13 cellular contexts compared by ENCODE assay signal in the genomic region with DNA sequence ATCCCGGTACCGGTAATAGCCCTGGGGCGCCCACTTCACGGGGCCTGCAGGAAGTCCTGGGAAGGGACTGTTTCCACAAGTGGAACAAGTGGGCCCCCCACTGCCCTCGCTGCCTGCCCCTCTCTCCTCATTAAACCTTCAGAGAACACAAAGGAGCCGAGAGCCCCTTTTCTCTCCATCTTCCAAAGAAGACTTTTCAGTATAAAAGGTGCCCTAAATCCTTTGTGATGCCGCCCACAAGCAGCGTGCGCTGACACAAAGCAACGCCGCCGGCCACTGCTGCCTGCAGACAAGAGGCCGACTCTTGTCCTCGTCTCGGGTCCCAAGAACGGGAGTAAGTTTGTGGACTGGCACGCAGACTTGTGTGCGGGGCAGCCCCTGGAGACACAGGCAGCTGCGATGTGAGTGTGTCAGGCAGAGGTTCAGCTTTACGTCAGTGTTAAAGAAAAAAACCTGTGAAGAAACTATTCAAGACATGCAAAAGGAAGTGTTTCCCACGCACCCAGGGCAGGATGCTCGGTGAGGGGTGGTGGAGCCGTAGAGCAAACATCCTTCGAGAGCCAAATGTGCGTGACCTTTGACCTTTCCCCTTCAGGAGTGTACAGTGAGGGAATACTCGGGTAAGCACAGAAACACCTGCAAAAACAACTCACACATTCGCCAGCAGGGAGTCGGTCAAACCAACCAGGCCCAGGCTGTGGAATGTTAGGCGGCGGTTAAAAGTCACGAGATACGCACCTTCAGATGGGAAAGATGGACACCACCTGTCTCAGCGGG.
DNase-seq lines count a peak whose midpoint lies in the region; ATAC-seq and TF ChIP-seq lines count a peak whose summit lies in the region.
"Had no signal": no experiment of that assay in that cellular context is flagged by ENCODE, and none has a peak within 500 bp of the region (broad histone marks: within the 10 kb centered on the region; RNA-seq: fewer than 3 reads in every experiment).

No MANE protein-coding gene starts in this region.

- peaks cover 0 to 18% (median 7%) of the 10 kb centered on the region in 12 donors for H3K4me1 ChIP-seq in heart left ventricle
- peaks cover 12% of the 10 kb centered on the region for H3K4me1 ChIP-seq in left ventricle myocardium inferior
- peaks cover 16% of the 10 kb centered on the region for H3K4me1 ChIP-seq in iPS-18a (ENCODE audit: control insufficient read depth, low read depth, low read length)
- peaks cover under 1% of the 10 kb centered on the region for H3K4me1 ChIP-seq in testis
- H3K4me1 ChIP-seq in PC-3 (ENCODE audit: insufficient read depth, low read length), result peaks cover 41% of the 10 kb centered on the region
- H3K4me1 ChIP-seq: HAP-1 had no signal

- no peaks in the 10 kb centered on the region for H3F3A ChIP-seq in PC-3 (ENCODE audit: low read length, unreplicated experiment)

- no TSS peak for BruUV-seq in PC-3 (replicated peaks; lab: Mats Ljungman, UMichigan)

- H3K27ac ChIP-seq in heart left ventricle (no peak overlapping the region), left ventricle myocardium inferior (replicated peaks) (no peak overlapping the region), iPS-18a (ENCODE audit: low read length) (no peak overlapping the region), testis (no peak overlapping the region), PC-3 (ENCODE audit: low read length) (no peak overlapping the region)

- POLR2A ChIA-PET in PC-3 (lab: Charles Lee; ENCODE audit: unreplicated experiment), result interaction anchor here (0.6 kb wide), 1 partner anchor 12 kb away, joined by 5 read pairs; no protein-coding TSS in a partner anchor

- H3K9ac ChIP-seq in iPS-18a (ENCODE audit: low read length) (peak overlapping the region; percentile 9), PC-3 (ENCODE audit: low read length) (no peak overlapping the region)

- H3K36me3 ChIP-seq in heart left ventricle (no peaks in the 10 kb centered on the region), left ventricle myocardium inferior (no peaks in the 10 kb centered on the region), iPS-18a (ENCODE audit: control insufficient read depth, low read depth, low read length) (no peaks in the 10 kb centered on the region), testis (ENCODE audit: low read depth, missing control alignments) (no peaks in the 10 kb centered on the region), PC-3 (ENCODE audit: low read depth, low read length) (no peaks in the 10 kb centered on the region)
- H3K36me3 ChIP-seq: HAP-1 had no signal

- H3K9me3 ChIP-seq in heart left ventricle (no peaks in the 10 kb centered on the region), left ventricle myocardium inferior (replicated peaks) (no peaks in the 10 kb centered on the region), iPS-18a (ENCODE audit: control insufficient read depth, low read depth, low read length) (no peaks in the 10 kb centered on the region), testis (no peaks in the 10 kb centered on the region), PC-3 (ENCODE audit: low read length) (no peaks in the 10 kb centered on the region)
- H3K9me3 ChIP-seq: HAP-1 had no signal

- ATAC-seq in heart left ventricle, result no peak
- ATAC-seq in PC-3, result no peak
- no peak for ATAC-seq in GM19328 (IDR thresholded peaks at IDR 0.05; ENCODE audit: unreplicated experiment)

- no peaks in the 10 kb centered on the region for H3K9me2 ChIP-seq in PC-3 (replicated peaks; ENCODE audit: low read length)

- DNase-seq in heart left ventricle, result peak in 3 of 5 donors; percentile 17 to 47 (median 19)
- no peak for DNase-seq in left ventricle myocardium inferior
- no peak for DNase-seq in activated T-helper 1 cell treated with anti-CD3 and anti-CD28 coated beads, Interleukin-12 subunit alpha, Interleukin-12 subunit beta, Interleukin-2, Interleukin-4 antibody, amounts not matched to agents 30 ng/mL and 10 ng/mL and 1 ng/mL, durations not matched to agents 14 hours and 24 hours and 36 hours (ENCODE audit: low spot score)
- peak; percentile 12 for DNase-seq in testis
- DNase-seq in PC-3, result no peak
- no peak for DNase-seq in CD1c-positive myeloid dendritic cell (ENCODE audit: extremely low spot score)
- DNase-seq: activated T-cell treated with anti-CD3 and anti-CD28 coated beads, Interleukin-2, amount 50 U/mL, for 4 hours; NCI-H1048; T-helper 9 cell had no signal

- no peak for TF ChIP-seq CTCF in heart left ventricle (IDR thresholded peaks at IDR 0.05)
- TF ChIP-seq CTCF in left ventricle myocardium inferior (IDR thresholded peaks at IDR 0.05; ENCODE audit: borderline replicate concordance), result no peak
- TF ChIP-seq CTCF in testis (IDR thresholded peaks at IDR 0.05), result no peak
- no peak for TF ChIP-seq CTCF in PC-3 (conservative IDR thresholded peaks at IDR 0.05; ENCODE audit: low read depth, low read length)

- TF ChIP-seq POLR2A in heart left ventricle (IDR thresholded peaks at IDR 0.05) (no peak), testis (IDR thresholded peaks at IDR 0.05) (no peak)

- H3K9me3 Mint-ChIP-seq in activated T-helper 1 cell treated with anti-CD3 and anti-CD28 coated beads, Interleukin-12 subunit alpha, Interleukin-12 subunit beta, Interleukin-2, Interleukin-4 antibody, amounts not matched to agents 30 ng/mL and 10 ng/mL and 1 ng/mL, durations not matched to agents 14 hours and 24 hours and 36 hours, result no peaks in the 10 kb centered on the region
- H3K9me3 Mint-ChIP-seq: activated T-cell treated with anti-CD3 and anti-CD28 coated beads, Interleukin-2, amount 50 U/mL, for 4 hours; memory B cell had no signal

- WGBS in heart left ventricle, 4 donors, result 68 to 73% (median 69%) methylated on average over 33 of the region's 33 CpGs
- WGBS in testis, 2 donors, result 86 to 87% methylated on average over 33 of the region's 33 CpGs

- H3K27me3 ChIP-seq in heart left ventricle (peaks cover 0 to 8% (median 0%) of the 10 kb centered on the region in 9 donors), left ventricle myocardium inferior (ENCODE audit: low read depth) (peaks cover 24% of the 10 kb centered on the region), iPS-18a (ENCODE audit: control insufficient read depth, insufficient read depth, low read length) (peaks cover 5% of the 10 kb centered on the region), testis (no peaks in the 10 kb centered on the region), PC-3 (ENCODE audit: low read length) (no peaks in the 10 kb centered on the region)

- H3K4me3 Mint-ChIP-seq in activated T-helper 1 cell treated with anti-CD3 and anti-CD28 coated beads, Interleukin-12 subunit alpha, Interleukin-12 subunit beta, Interleukin-2, Interleukin-4 antibody, amounts not matched to agents 30 ng/mL and 10 ng/mL and 1 ng/mL, durations not matched to agents 14 hours and 24 hours and 36 hours, result no peak overlapping the region
- H3K4me3 Mint-ChIP-seq: activated T-cell treated with anti-CD3 and anti-CD28 coated beads, Interleukin-2, amount 50 U/mL, for 4 hours; memory B cell had no signal

- no peak overlapping the region for H2AFZ ChIP-seq in PC-3 (ENCODE audit: low read length)

- peaks cover 8% of the 10 kb centered on the region for H3K27me3 Mint-ChIP-seq in activated T-helper 1 cell treated with anti-CD3 and anti-CD28 coated beads, Interleukin-12 subunit alpha, Interleukin-12 subunit beta, Interleukin-2, Interleukin-4 antibody, amounts not matched to agents 30 ng/mL and 10 ng/mL and 1 ng/mL, durations not matched to agents 14 hours and 24 hours and 36 hours (ENCODE audit: insufficient read depth)

- peak overlapping the region; percentile 44 for H3K27ac Mint-ChIP-seq in activated T-helper 1 cell treated with anti-CD3 and anti-CD28 coated beads, Interleukin-12 subunit alpha, Interleukin-12 subunit beta, Interleukin-2, Interleukin-4 antibody, amounts not matched to agents 30 ng/mL and 10 ng/mL and 1 ng/mL, durations not matched to agents 14 hours and 24 hours and 36 hours
- H3K27ac Mint-ChIP-seq: memory B cell had no signal

- no peak overlapping the region for H3K4me2 ChIP-seq in PC-3 (ENCODE audit: low read length)

- no peak overlapping the region for H3K4me3 ChIP-seq in heart left ventricle
- no peak overlapping the region for H3K4me3 ChIP-seq in left ventricle myocardium inferior
- H3K4me3 ChIP-seq in iPS-18a (ENCODE audit: low read length), result no peak overlapping the region
- H3K4me3 ChIP-seq in testis, result no peak overlapping the region
- H3K4me3 ChIP-seq in PC-3 (ENCODE audit: low read length), result no peak overlapping the region
- H3K4me3 ChIP-seq: HAP-1 had no signal

- no peaks in the 10 kb centered on the region for H3K36me3 Mint-ChIP-seq in activated T-helper 1 cell treated with anti-CD3 and anti-CD28 coated beads, Interleukin-12 subunit alpha, Interleukin-12 subunit beta, Interleukin-2, Interleukin-4 antibody, amounts not matched to agents 30 ng/mL and 10 ng/mL and 1 ng/mL, durations not matched to agents 14 hours and 24 hours and 36 hours (ENCODE audit: low read depth)
- H3K36me3 Mint-ChIP-seq: memory B cell had no signal

- H3K4me1 Mint-ChIP-seq in activated T-helper 1 cell treated with anti-CD3 and anti-CD28 coated beads, Interleukin-12 subunit alpha, Interleukin-12 subunit beta, Interleukin-2, Interleukin-4 antibody, amounts not matched to agents 30 ng/mL and 10 ng/mL and 1 ng/mL, durations not matched to agents 14 hours and 24 hours and 36 hours (ENCODE audit: low read depth), result peaks cover 14% of the 10 kb centered on the region
- H3K4me1 Mint-ChIP-seq: memory B cell had no signal

- no peaks in the 10 kb centered on the region for H3K79me2 ChIP-seq in PC-3 (ENCODE audit: low read length)

- H4K20me1 ChIP-seq in PC-3 (ENCODE audit: low read length), result no peaks in the 10 kb centered on the region

- intact Hi-C loops in heart left ventricle (cut with DNase I) (no loop called here), left ventricle myocardium inferior (cut with micrococcal nuclease) (no loop called here), testis (cut with DNase I; ENCODE audit: low total_unique reads) (no loop called here), PC-3 (cut with micrococcal nuclease) (no loop called here)
- intact Hi-C loops in activated T-helper 1 cell treated with anti-CD3 and anti-CD28 coated beads, Interleukin-12 subunit alpha, Interleukin-12 subunit beta, Interleukin-2, Interleukin-4 antibody, amounts not matched to agents 30 ng/mL and 10 ng/mL and 1 ng/mL, durations not matched to agents 14 hours and 24 hours and 36 hours (cut with micrococcal nuclease), result loop anchor here (1.0 kb wide), 1 partner anchor 9 kb away; no protein-coding TSS in a partner anchor

- CTCF ChIA-PET in PC-3 (lab: Charles Lee), result no interaction called here

Comparison
In these comparisons a context has a peak if more than half of its experiments do, and no peak if none do; other contexts are left out.
1. DNase-seq: peak in heart left ventricle (3 of 5) and testis (single experiment); none in left ventricle myocardium inferior (single experiment), activated T-helper 1 cell treated with anti-CD3 and anti-CD28 coated beads, Interleukin-12 subunit alpha, Interleukin-12 subunit beta, Interleukin-2, Interleukin-4 antibody, amounts not matched to agents 30 ng/mL and 10 ng/mL and 1 ng/mL, durations not matched to agents 14 hours and 24 hours and 36 hours (single experiment), PC-3 (single experiment) and CD1c-positive myeloid dendritic cell (single experiment).